Comparison of ENCODE assay signal across 8 cellular contexts in genomic region chr2:23518481-23519333, GRCh38.
"Had no signal": no experiment of that assay in that cellular context is flagged by ENCODE, and none has a peak within 500 bp of the region (broad histone marks: within the 10 kb centered on the region; RNA-seq: fewer than 3 reads in every experiment).

No MANE protein-coding gene starts in this region.

- ATAC-seq: left colon had no signal

- DNase-seq: activated CD4-positive, alpha-beta T cell treated with anti-CD3 and anti-CD28 coated beads, Interleukin-2, amount 50 U/mL, for 1 hour; amniotic stem cell; brain microvascular endothelial cell; head of caudate nucleus; left colon; stimulated activated CD4-positive, alpha-beta T cell treated with anti-CD3 and anti-CD28 coated beads, Interleukin-4, amount 100 ng/mL, for 4 hours; transverse colon had no signal

- H3K4me3 ChIP-seq: transverse colon had no signal

- H3K9me3 ChIP-seq: neutrophil, transverse colon had no signal

- H3K27me3 ChIP-seq: brain microvascular endothelial cell, transverse colon had no signal

- H3K36me3 ChIP-seq: brain microvascular endothelial cell, neutrophil, transverse colon had no signal

- H3K27ac ChIP-seq: brain microvascular endothelial cell, neutrophil had no signal
